15 cellular contexts compared by ENCODE assay signal in the genomic region with DNA sequence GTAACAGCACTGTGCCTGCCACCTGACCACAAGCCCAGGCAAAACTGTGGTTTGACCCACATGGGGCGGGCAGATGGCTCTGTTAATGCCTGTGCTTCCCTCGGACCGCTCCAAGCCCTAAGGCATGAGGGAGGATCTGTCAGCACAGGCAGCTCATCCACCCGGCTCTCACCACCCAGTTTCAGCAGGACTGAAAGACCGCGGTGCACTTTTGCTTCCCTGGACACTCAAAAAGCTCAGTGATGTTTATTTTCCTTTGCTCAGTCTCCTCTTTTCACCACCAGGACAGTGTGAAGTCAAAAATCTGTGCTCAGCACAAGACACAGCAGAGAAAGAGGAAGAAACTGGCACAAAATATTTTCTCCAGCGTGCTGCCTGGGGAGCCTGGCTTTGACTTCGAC.
DNase-seq lines count a peak whose midpoint lies in the region; ATAC-seq and TF ChIP-seq lines count a peak whose summit lies in the region.
"Had no signal": no experiment of that assay in that cellular context is flagged by ENCODE, and none has a peak within 500 bp of the region (broad histone marks: within the 10 kb centered on the region; RNA-seq: fewer than 3 reads in every experiment).

No MANE protein-coding gene starts in this region.

- no peak for TF ChIP-seq POLR2A in suprapubic skin (IDR thresholded peaks at IDR 0.05)
- no peak for TF ChIP-seq POLR2A in tibial nerve (IDR thresholded peaks at IDR 0.05)

- H3K9ac ChIP-seq in SK-N-SH (no peak overlapping the region), adipocyte (ENCODE audit: low read length) (no peak overlapping the region)
- H3K9ac ChIP-seq: parathyroid adenoma had no signal

- H3K27me3 ChIP-seq in SK-N-SH (ENCODE audit: insufficient read depth) (no peaks in the 10 kb centered on the region), adipocyte (replicated peaks; ENCODE audit: control insufficient read depth, insufficient read depth, low read length) (no peaks in the 10 kb centered on the region), foreskin keratinocyte (no peaks in the 10 kb centered on the region), suprapubic skin (no peaks in the 10 kb centered on the region), tibial nerve (no peaks in the 10 kb centered on the region)
- H3K27me3 ChIP-seq: Peyer's patch, upper lobe of left lung had no signal

- H3K4me1 ChIP-seq in SK-N-SH (ENCODE audit: control insufficient read depth in 1 of 2, insufficient read depth in 2 of 2, low read depth in 1 of 2, low read length in 1 of 2) = peaks cover 0 to 16% of the 10 kb centered on the region in 2 experiments; a peak in 1 of 4 replicates
- H3K4me1 ChIP-seq in adipocyte (ENCODE audit: control insufficient read depth, insufficient read depth, low read length) = peaks cover 8% of the 10 kb centered on the region
- peaks cover 11% of the 10 kb centered on the region for H3K4me1 ChIP-seq in foreskin keratinocyte
- peaks cover 18% of the 10 kb centered on the region for H3K4me1 ChIP-seq in suprapubic skin
- H3K4me1 ChIP-seq in tibial nerve = peaks cover 0 to 41% (median 11%) of the 10 kb centered on the region in 4 donors
- H3K4me1 ChIP-seq: parathyroid adenoma had no signal

- POLR2A ChIA-PET in SK-N-SH (lab: Yijun Ruan, JAX) = no interaction called here

- H2AFZ ChIP-seq in SK-N-SH (ENCODE audit: low read depth) = no peak overlapping the region
- H2AFZ ChIP-seq: parathyroid adenoma had no signal

- H3K27ac ChIP-seq in SK-N-SH (ENCODE audit: low read depth in 2 of 2, low read length in 1 of 2) = no peak overlapping the region
- H3K27ac ChIP-seq in foreskin keratinocyte = no peak overlapping the region
- H3K27ac ChIP-seq in suprapubic skin = peak overlapping the region; percentile 9
- H3K27ac ChIP-seq in tibial nerve = peak overlapping the region in 2 of 4 donors; percentile 45 to 54
- H3K27ac ChIP-seq: parathyroid adenoma, upper lobe of left lung had no signal

- no peaks in the 10 kb centered on the region for H3F3A ChIP-seq in SK-N-SH (replicated peaks; ENCODE audit: insufficient read depth)

- no peak for ATAC-seq in SK-N-SH treated with all-trans-retinoic acid at 6 μM for 48 hours
- ATAC-seq in foreskin keratinocyte = peak; percentile 77
- ATAC-seq: activated CD8-positive, alpha-beta T cell treated with anti-CD3 and anti-CD28 coated beads for 36 hours had no signal

- CTCF ChIA-PET in SK-N-SH (lab: Yijun Ruan, JAX) = no interaction called here

- H3K36me3 ChIP-seq in SK-N-SH (replicated peaks in 1 of 2; ENCODE audit: control insufficient read depth in 1 of 2, insufficient read depth in 2 of 2, low read length in 1 of 2) = no peaks in the 10 kb centered on the region
- H3K36me3 ChIP-seq in adipocyte (ENCODE audit: control insufficient read depth, insufficient read depth, low read length, severe bottlenecking) = no peaks in the 10 kb centered on the region
- no peaks in the 10 kb centered on the region for H3K36me3 ChIP-seq in suprapubic skin
- H3K36me3 ChIP-seq in tibial nerve = no peaks in the 10 kb centered on the region
- H3K36me3 ChIP-seq: Peyer's patch, upper lobe of left lung had no signal

- TF ChIP-seq CTCF in SK-N-SH (IDR thresholded peaks at IDR 0.05) (no peak), foreskin keratinocyte (conservative IDR thresholded peaks at IDR 0.05) (no peak), suprapubic skin (IDR thresholded peaks at IDR 0.05) (no peak), tibial nerve (IDR thresholded peaks at IDR 0.05) (no peak)

- peak; percentile 51 for DNase-seq in SK-N-SH
- DNase-seq in adipocyte (ENCODE audit: low read depth) = peak; percentile 26
- DNase-seq in foreskin keratinocyte = peak; percentile 51 to 74
- DNase-seq in suprapubic skin (ENCODE audit: low spot score in 2 of 2) = no peak
- no peak for DNase-seq in stimulated activated CD4-positive, alpha-beta T cell treated with anti-CD3 and anti-CD28 coated beads, Interleukin-4, amount 100 ng/mL, for 24 hours
- DNase-seq in tibial nerve (ENCODE audit: low spot score in 2 of 2) = no peak
- no peak for DNase-seq in COLO829 (ENCODE audit: low spot score)
- DNase-seq: activated CD8-positive, alpha-beta T cell treated with anti-CD3 and anti-CD28 coated beads for 36 hours; activated naive CD4-positive, alpha-beta T cell; mesendoderm; NCI-H446 treated with DMSO at 0.1 percent for 48 hours had no signal

- H4K20me1 ChIP-seq in SK-N-SH (ENCODE audit: insufficient read depth) = no peaks in the 10 kb centered on the region

- TF ChIP-seq RAD21 in SK-N-SH (IDR thresholded peaks at IDR 0.05; ENCODE audit: low read length) = no peak

- WGBS in SK-N-SH (ENCODE audit: low lambda C conversion rate) = 59% methylated on average over 8 of the region's 8 CpGs
- WGBS in suprapubic skin = 34% methylated on average over 8 of the region's 8 CpGs
- 74 to 94% methylated on average over 8 of the region's 8 CpGs for WGBS in tibial nerve, 2 donors

- no peaks in the 10 kb centered on the region for H3K79me2 ChIP-seq in SK-N-SH (ENCODE audit: insufficient read depth)
- H3K79me2 ChIP-seq: parathyroid adenoma had no signal

- no peak for TF ChIP-seq EP300 in SK-N-SH (IDR thresholded peaks at IDR 0.05; ENCODE audit: borderline replicate concordance in 1 of 2, low read depth in 1 of 2, low read length in 1 of 2)
- no peak for TF ChIP-seq EP300 in suprapubic skin (IDR thresholded peaks at IDR 0.05)
- TF ChIP-seq EP300 in tibial nerve (IDR thresholded peaks at IDR 0.05) = no peak

- H3K9me2 ChIP-seq in SK-N-SH = no peaks in the 10 kb centered on the region

- no peak overlapping the region for H3K4me2 ChIP-seq in SK-N-SH

- H3K4me3 ChIP-seq in SK-N-SH (ENCODE audit: low read depth in 2 of 2, low read length in 1 of 2) (no peak overlapping the region), adipocyte (ENCODE audit: low read length) (no peak overlapping the region), suprapubic skin (no peak overlapping the region), tibial nerve (no peak overlapping the region)
- H3K4me3 ChIP-seq: Peyer's patch, upper lobe of left lung had no signal

- no peaks in the 10 kb centered on the region for H3K9me3 ChIP-seq in SK-N-SH
- H3K9me3 ChIP-seq in adipocyte (ENCODE audit: control insufficient read depth, low read length) = no peaks in the 10 kb centered on the region
- no peaks in the 10 kb centered on the region for H3K9me3 ChIP-seq in suprapubic skin
- H3K9me3 ChIP-seq in tibial nerve = no peaks in the 10 kb centered on the region
- H3K9me3 ChIP-seq: Peyer's patch, upper lobe of left lung had no signal

TF ChIP-seq in SK-N-SH, 30 proteins besides CTCF, POLR2A, EP300 and RAD21:
- no peak for TF ChIP-seq FOSL2 (IDR thresholded peaks at IDR 0.05; ENCODE audit: borderline replicate concordance, low read depth)
- no peak for TF ChIP-seq SIN3A (IDR thresholded peaks at IDR 0.05; ENCODE audit: borderline replicate concordance, low read depth, low read length)
- no peak for TF ChIP-seq SMC3 (IDR thresholded peaks at IDR 0.05; ENCODE audit: low read depth, low read length)
- no peak for TF ChIP-seq YY1 (IDR thresholded peaks at IDR 0.05; ENCODE audit: low read depth)
- TF ChIP-seq, protein P1, sequence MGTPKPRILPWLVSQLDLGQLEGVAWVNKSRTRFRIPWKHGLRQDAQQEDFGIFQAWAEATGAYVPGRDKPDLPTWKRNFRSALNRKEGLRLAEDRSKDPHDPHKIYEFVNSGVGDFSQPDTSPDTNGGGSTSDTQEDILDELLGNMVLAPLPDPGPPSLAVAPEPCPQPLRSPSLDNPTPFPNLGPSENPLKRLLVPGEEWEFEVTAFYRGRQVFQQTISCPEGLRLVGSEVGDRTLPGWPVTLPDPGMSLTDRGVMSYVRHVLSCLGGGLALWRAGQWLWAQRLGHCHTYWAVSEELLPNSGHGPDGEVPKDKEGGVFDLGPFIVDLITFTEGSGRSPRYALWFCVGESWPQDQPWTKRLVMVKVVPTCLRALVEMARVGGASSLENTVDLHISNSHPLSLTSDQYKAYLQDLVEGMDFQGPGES (IDR thresholded peaks at IDR 0.05; ENCODE audit: low read depth, low read length) = no peak
- TF ChIP-seq, protein P2, sequence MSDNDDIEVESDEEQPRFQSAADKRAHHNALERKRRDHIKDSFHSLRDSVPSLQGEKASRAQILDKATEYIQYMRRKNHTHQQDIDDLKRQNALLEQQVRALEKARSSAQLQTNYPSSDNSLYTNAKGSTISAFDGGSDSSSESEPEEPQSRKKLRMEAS (IDR thresholded peaks at IDR 0.05; ENCODE audit: low read depth) = no peak
TF ChIP-seq in SK-N-SH: peak in this region for 0.

TF ChIP-seq in SK-N-SH treated with all-trans-retinoic acid at 6 μM for 48 hours, 23 proteins besides CTCF, POLR2A, EP300 and RAD21 (continues in another document):
- TF ChIP-seq, protein P3, sequence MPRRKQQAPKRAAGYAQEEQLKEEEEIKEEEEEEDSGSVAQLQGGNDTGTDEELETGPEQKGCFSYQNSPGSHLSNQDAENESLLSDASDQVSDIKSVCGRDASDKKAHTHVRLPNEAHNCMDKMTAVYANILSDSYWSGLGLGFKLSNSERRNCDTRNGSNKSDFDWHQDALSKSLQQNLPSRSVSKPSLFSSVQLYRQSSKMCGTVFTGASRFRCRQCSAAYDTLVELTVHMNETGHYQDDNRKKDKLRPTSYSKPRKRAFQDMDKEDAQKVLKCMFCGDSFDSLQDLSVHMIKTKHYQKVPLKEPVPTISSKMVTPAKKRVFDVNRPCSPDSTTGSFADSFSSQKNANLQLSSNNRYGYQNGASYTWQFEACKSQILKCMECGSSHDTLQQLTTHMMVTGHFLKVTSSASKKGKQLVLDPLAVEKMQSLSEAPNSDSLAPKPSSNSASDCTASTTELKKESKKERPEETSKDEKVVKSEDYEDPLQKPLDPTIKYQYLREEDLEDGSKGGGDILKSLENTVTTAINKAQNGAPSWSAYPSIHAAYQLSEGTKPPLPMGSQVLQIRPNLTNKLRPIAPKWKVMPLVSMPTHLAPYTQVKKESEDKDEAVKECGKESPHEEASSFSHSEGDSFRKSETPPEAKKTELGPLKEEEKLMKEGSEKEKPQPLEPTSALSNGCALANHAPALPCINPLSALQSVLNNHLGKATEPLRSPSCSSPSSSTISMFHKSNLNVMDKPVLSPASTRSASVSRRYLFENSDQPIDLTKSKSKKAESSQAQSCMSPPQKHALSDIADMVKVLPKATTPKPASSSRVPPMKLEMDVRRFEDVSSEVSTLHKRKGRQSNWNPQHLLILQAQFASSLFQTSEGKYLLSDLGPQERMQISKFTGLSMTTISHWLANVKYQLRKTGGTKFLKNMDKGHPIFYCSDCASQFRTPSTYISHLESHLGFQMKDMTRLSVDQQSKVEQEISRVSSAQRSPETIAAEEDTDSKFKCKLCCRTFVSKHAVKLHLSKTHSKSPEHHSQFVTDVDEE (CRISPR knock-in tag; IDR thresholded peaks at IDR 0.05) = no peak

Comparison
In these comparisons a context has a peak if more than half of its experiments do, and no peak if none do; other contexts are left out.
1. DNase-seq: peak in SK-N-SH (single experiment), adipocyte (single experiment) and foreskin keratinocyte (2 of 2); none in suprapubic skin (0 of 2), stimulated activated CD4-positive, alpha-beta T cell treated with anti-CD3 and anti-CD28 coated beads, Interleukin-4, amount 100 ng/mL, for 24 hours (single experiment), tibial nerve (0 of 2) and COLO829 (single experiment).